In the genomic region with DNA sequence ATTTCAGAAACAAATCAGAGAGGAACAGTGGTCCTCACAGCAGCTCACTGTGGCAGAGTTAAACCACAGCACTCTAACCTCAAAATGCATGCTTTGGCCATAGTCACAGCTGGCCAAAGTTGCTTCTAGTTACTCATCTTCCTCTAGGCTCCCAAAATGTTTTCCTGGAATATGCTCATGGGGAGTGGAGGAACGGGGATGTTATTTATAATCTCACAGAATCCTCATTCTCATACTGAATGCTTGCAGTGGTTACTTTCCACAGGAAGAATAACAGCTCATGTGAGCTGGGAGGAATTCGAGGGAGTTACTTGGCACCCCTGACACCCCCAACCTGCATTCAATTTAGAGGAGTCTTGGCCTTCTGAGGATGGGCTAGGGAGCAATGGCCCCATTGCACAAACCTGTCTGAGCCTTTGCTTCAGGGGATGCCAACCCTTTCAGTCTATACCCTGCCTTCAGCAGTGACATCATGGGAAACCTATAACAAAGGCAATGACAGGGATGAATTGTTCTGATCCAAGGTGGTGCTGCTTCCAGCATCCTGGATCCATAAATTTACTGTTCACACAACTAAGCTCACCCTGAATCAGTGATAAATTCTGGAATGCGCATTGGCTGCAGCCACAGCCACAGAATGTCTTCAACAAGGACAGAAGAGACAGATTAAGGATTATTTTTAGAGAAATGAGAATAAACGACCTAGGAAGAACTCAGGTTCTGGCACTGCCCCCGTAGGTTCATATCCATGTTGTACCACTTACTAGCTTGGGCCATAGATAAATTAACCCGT, we compare ENCODE assay signal across 2 cellular contexts.
A peak's percentile ranks its signal among the peaks of the same experiment; 100 is the strongest.
TF ChIP-seq lines count a peak whose summit lies in the region.

No MANE protein-coding gene starts in this region.

TF ChIP-seq in SK-N-SH, 30 proteins besides CTCF, POLR2A, EP300 and RAD21 (continued from another document and continues in another):
- TF ChIP-seq, protein P1, sequence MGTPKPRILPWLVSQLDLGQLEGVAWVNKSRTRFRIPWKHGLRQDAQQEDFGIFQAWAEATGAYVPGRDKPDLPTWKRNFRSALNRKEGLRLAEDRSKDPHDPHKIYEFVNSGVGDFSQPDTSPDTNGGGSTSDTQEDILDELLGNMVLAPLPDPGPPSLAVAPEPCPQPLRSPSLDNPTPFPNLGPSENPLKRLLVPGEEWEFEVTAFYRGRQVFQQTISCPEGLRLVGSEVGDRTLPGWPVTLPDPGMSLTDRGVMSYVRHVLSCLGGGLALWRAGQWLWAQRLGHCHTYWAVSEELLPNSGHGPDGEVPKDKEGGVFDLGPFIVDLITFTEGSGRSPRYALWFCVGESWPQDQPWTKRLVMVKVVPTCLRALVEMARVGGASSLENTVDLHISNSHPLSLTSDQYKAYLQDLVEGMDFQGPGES (IDR thresholded peaks at IDR 0.05; ENCODE audit: low read depth, low read length): no peak
- TF ChIP-seq NRF1 (IDR thresholded peaks at IDR 0.05; ENCODE audit: low read depth, low read length): no peak
- no peak for TF ChIP-seq RFX5 (IDR thresholded peaks at IDR 0.05; ENCODE audit: low read length)
- no peak for TF ChIP-seq RCOR1 (IDR thresholded peaks at IDR 0.05; ENCODE audit: low read length)
- TF ChIP-seq, protein P2, sequence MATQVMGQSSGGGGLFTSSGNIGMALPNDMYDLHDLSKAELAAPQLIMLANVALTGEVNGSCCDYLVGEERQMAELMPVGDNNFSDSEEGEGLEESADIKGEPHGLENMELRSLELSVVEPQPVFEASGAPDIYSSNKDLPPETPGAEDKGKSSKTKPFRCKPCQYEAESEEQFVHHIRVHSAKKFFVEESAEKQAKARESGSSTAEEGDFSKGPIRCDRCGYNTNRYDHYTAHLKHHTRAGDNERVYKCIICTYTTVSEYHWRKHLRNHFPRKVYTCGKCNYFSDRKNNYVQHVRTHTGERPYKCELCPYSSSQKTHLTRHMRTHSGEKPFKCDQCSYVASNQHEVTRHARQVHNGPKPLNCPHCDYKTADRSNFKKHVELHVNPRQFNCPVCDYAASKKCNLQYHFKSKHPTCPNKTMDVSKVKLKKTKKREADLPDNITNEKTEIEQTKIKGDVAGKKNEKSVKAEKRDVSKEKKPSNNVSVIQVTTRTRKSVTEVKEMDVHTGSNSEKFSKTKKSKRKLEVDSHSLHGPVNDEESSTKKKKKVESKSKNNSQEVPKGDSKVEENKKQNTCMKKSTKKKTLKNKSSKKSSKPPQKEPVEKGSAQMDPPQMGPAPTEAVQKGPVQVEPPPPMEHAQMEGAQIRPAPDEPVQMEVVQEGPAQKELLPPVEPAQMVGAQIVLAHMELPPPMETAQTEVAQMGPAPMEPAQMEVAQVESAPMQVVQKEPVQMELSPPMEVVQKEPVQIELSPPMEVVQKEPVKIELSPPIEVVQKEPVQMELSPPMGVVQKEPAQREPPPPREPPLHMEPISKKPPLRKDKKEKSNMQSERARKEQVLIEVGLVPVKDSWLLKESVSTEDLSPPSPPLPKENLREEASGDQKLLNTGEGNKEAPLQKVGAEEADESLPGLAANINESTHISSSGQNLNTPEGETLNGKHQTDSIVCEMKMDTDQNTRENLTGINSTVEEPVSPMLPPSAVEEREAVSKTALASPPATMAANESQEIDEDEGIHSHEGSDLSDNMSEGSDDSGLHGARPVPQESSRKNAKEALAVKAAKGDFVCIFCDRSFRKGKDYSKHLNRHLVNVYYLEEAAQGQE (IDR thresholded peaks at IDR 0.05; ENCODE audit: low read depth, low read length): no peak
- TF ChIP-seq, protein P3, sequence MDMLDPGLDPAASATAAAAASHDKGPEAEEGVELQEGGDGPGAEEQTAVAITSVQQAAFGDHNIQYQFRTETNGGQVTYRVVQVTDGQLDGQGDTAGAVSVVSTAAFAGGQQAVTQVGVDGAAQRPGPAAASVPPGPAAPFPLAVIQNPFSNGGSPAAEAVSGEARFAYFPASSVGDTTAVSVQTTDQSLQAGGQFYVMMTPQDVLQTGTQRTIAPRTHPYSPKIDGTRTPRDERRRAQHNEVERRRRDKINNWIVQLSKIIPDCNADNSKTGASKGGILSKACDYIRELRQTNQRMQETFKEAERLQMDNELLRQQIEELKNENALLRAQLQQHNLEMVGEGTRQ (IDR thresholded peaks at IDR 0.05; ENCODE audit: borderline replicate concordance, low read depth, low read length): no peak
- no peak for TF ChIP-seq ELF1 (IDR thresholded peaks at IDR 0.05)
- TF ChIP-seq, protein P4, sequence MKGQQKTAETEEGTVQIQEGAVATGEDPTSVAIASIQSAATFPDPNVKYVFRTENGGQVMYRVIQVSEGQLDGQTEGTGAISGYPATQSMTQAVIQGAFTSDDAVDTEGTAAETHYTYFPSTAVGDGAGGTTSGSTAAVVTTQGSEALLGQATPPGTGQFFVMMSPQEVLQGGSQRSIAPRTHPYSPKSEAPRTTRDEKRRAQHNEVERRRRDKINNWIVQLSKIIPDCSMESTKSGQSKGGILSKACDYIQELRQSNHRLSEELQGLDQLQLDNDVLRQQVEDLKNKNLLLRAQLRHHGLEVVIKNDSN (IDR thresholded peaks at IDR 0.05; ENCODE audit: borderline replicate concordance, low read depth): no peak
- no peak for TF ChIP-seq CHD2 (IDR thresholded peaks at IDR 0.05; ENCODE audit: low read length, partially characterized antibody)
- TF ChIP-seq TCF12 (IDR thresholded peaks at IDR 0.05): peak; percentile 84
- TF ChIP-seq MEF2A (IDR thresholded peaks at IDR 0.05; ENCODE audit: borderline replicate concordance, low read depth): peak; percentile 59; the same call in 1 of the 2 replicates
- no peak for TF ChIP-seq TAF1 (IDR thresholded peaks at IDR 0.05; ENCODE audit: borderline replicate concordance, low read depth, low read length)
- TF ChIP-seq TEAD4 (IDR thresholded peaks at IDR 0.05; ENCODE audit: borderline replicate concordance, insufficient read depth): peak; percentile 53; the same call in 1 of the 2 replicates
- TF ChIP-seq NFIC (IDR thresholded peaks at IDR 0.05; ENCODE audit: borderline replicate concordance): peak; percentile 63
- TF ChIP-seq, protein P5, sequence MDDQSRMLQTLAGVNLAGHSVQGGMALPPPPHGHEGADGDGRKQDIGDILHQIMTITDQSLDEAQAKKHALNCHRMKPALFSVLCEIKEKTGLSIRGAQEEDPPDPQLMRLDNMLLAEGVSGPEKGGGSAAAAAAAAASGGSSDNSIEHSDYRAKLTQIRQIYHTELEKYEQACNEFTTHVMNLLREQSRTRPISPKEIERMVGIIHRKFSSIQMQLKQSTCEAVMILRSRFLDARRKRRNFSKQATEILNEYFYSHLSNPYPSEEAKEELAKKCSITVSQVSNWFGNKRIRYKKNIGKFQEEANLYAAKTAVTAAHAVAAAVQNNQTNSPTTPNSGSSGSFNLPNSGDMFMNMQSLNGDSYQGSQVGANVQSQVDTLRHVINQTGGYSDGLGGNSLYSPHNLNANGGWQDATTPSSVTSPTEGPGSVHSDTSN (IDR thresholded peaks at IDR 0.05): peak; percentile 57; the same call in 1 of the 2 replicates
- TF ChIP-seq FOXM1 (IDR thresholded peaks at IDR 0.05; ENCODE audit: low read depth): no peak
- peak; percentile 23; the same call in 1 of the 2 replicates for TF ChIP-seq POLR2AphosphoS5 (IDR thresholded peaks at IDR 0.05; ENCODE audit: low read depth, low read length)
- TF ChIP-seq JUND (IDR thresholded peaks at IDR 0.05): peak; percentile 64
- TF ChIP-seq EZH2phosphoT487 (IDR thresholded peaks at IDR 0.05; ENCODE audit: borderline replicate concordance, low read depth): no peak
- no peak for TF ChIP-seq MXI1 (IDR thresholded peaks at IDR 0.05; ENCODE audit: low read depth, low read length)
- TF ChIP-seq GATA2 (CRISPR knock-in tag; IDR thresholded peaks at IDR 0.05): no peak
- peak; percentile 54 for TF ChIP-seq FOSL2 (IDR thresholded peaks at IDR 0.05; ENCODE audit: borderline replicate concordance, low read depth)
- no peak for TF ChIP-seq YY1 (IDR thresholded peaks at IDR 0.05; ENCODE audit: low read depth)
- TF ChIP-seq GABPA (IDR thresholded peaks at IDR 0.05; ENCODE audit: low read depth): no peak

TF ChIP-seq in SK-N-SH treated with all-trans-retinoic acid at 6 μM for 48 hours, 23 proteins besides CTCF, POLR2A, EP300 and RAD21:
- TF ChIP-seq, protein P6, sequence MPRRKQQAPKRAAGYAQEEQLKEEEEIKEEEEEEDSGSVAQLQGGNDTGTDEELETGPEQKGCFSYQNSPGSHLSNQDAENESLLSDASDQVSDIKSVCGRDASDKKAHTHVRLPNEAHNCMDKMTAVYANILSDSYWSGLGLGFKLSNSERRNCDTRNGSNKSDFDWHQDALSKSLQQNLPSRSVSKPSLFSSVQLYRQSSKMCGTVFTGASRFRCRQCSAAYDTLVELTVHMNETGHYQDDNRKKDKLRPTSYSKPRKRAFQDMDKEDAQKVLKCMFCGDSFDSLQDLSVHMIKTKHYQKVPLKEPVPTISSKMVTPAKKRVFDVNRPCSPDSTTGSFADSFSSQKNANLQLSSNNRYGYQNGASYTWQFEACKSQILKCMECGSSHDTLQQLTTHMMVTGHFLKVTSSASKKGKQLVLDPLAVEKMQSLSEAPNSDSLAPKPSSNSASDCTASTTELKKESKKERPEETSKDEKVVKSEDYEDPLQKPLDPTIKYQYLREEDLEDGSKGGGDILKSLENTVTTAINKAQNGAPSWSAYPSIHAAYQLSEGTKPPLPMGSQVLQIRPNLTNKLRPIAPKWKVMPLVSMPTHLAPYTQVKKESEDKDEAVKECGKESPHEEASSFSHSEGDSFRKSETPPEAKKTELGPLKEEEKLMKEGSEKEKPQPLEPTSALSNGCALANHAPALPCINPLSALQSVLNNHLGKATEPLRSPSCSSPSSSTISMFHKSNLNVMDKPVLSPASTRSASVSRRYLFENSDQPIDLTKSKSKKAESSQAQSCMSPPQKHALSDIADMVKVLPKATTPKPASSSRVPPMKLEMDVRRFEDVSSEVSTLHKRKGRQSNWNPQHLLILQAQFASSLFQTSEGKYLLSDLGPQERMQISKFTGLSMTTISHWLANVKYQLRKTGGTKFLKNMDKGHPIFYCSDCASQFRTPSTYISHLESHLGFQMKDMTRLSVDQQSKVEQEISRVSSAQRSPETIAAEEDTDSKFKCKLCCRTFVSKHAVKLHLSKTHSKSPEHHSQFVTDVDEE (CRISPR knock-in tag; IDR thresholded peaks at IDR 0.05): no peak
- TF ChIP-seq PPARA (CRISPR knock-in tag; IDR thresholded peaks at IDR 0.05; ENCODE audit: borderline replicate concordance): no peak
TF ChIP-seq in SK-N-SH treated with all-trans-retinoic acid at 6 μM for 48 hours: peak in this region for 0.
